Comparison of ENCODE assay signal across 8 cellular contexts in genomic region chr7:42237891-42238531, GRCh38. TPM values are rescaled to one million over a fixed set of nuclear protein-coding genes. Genes with fewer than 3 reads are reported as not detected.
DNase-seq lines count a peak whose midpoint lies in the region; ATAC-seq and TF ChIP-seq lines count a peak whose summit lies in the region.

No MANE protein-coding gene starts in this region.

- peak overlapping the region; percentile 64 to 73 for H3K9ac ChIP-seq in stomach smooth muscle (ENCODE audit: low read length in 2 of 2)

- H3K4me3 Mint-ChIP-seq in Calu3 (ENCODE audit: low read depth, unreplicated experiment) (peak overlapping the region; percentile 68), chondrocyte (ENCODE audit: unreplicated experiment) (peak overlapping the region; percentile 70)

- H3K9me3 Mint-ChIP-seq in Calu3 (ENCODE audit: low read depth, unreplicated experiment), result no peaks in the 10 kb centered on the region
- no peaks in the 10 kb centered on the region for H3K9me3 Mint-ChIP-seq in chondrocyte (ENCODE audit: low read depth)

- H3K27me3 ChIP-seq in stomach smooth muscle (ENCODE audit: control insufficient read depth in 1 of 2, insufficient read depth in 2 of 2, low read length in 2 of 2), result no peaks in the 10 kb centered on the region

- ATAC-seq in left colon (peak; percentile 25), HG03469 (IDR thresholded peaks at IDR 0.05; ENCODE audit: unreplicated experiment) (no peak)

- H3K4me3 ChIP-seq in stomach smooth muscle (ENCODE audit: low read length in 2 of 2), result peak overlapping the region; percentile 55 to 90

- H3K27ac ChIP-seq in stomach smooth muscle (ENCODE audit: low read length), result peak overlapping the region; percentile 92

- CTCF ChIA-PET in Calu3 (lab: Charles Lee), result no interaction called here

- H3K9me3 ChIP-seq in stomach smooth muscle (ENCODE audit: control insufficient read depth in 2 of 2, low read length in 2 of 2), result no peaks in the 10 kb centered on the region

- H3K27me3 Mint-ChIP-seq in Calu3 (ENCODE audit: unreplicated experiment) (peaks cover 100% of the 10 kb centered on the region), chondrocyte (ENCODE audit: low read depth) (no peaks in the 10 kb centered on the region)

- H3K27ac Mint-ChIP-seq in Calu3 (ENCODE audit: unreplicated experiment), result peak overlapping the region; percentile 21
- H3K27ac Mint-ChIP-seq in chondrocyte (ENCODE audit: unreplicated experiment), result peak overlapping the region; percentile 88

- intact Hi-C loops in Calu3 (cut with micrococcal nuclease; ENCODE audit: unreplicated experiment) (no loop called here), left colon (cut with DNase I, micrococcal nuclease) (loop anchor here in 1 of 2 donors (10.0 kb wide), 1 partner anchor 263 kb away; no protein-coding TSS in a partner anchor)

- H3K4me1 Mint-ChIP-seq in Calu3 (ENCODE audit: low read depth, unreplicated experiment) (peaks cover 12% of the 10 kb centered on the region), chondrocyte (ENCODE audit: low read depth) (peaks cover 44% of the 10 kb centered on the region)

- no TSS peak for BruUV-seq in Calu3 (replicated peaks; lab: Mats Ljungman, UMichigan)

- TF ChIP-seq CTCF in Calu3 (IDR thresholded peaks at IDR 0.05; ENCODE audit: unreplicated experiment) (no peak), chondrocyte (IDR thresholded peaks at IDR 0.05) (no peak)

- peaks cover 22% of the 10 kb centered on the region for H3K4me1 ChIP-seq in stomach smooth muscle (ENCODE audit: control insufficient read depth, insufficient read depth, low read length)

- peaks cover 16% of the 10 kb centered on the region for H3K36me3 Mint-ChIP-seq in Calu3 (ENCODE audit: insufficient read depth, unreplicated experiment)
- H3K36me3 Mint-ChIP-seq in chondrocyte (ENCODE audit: low read depth), result no peaks in the 10 kb centered on the region

- peak; percentile 15 for DNase-seq in Calu3
- peak; percentile 55 for DNase-seq in M059J (ENCODE audit: low read depth)
- DNase-seq in chondrocyte (ENCODE audit: low spot score), result no peak
- DNase-seq in left colon, result peak; percentile 45 to 71
- no peak for DNase-seq in SHP77 treated with DMSO at 0.1 percent for 48 hours (lab: John Stamatoyannopoulos, UW)
- no peak for DNase-seq in stimulated activated CD4-positive, alpha-beta T cell treated with anti-CD3 and anti-CD28 coated beads, Interleukin-4, amount 100 ng/mL, for 24 hours

- H3K36me3 ChIP-seq in stomach smooth muscle (ENCODE audit: control insufficient read depth in 2 of 2, insufficient read depth in 2 of 2, low read length in 2 of 2), result no peaks in the 10 kb centered on the region

RNA-seq across cellular contexts. Expression of gene GLI3, which starts 1.0 kb away (rescaled TPM):
- total RNA-seq in Calu3 (2022) (not detected in 2 replicates), chondrocyte (11.7 to 37.8 TPM (median 12.1 TPM) in 3 replicates), left colon (1 to 10 TPM; 2.2 to 8.2 TPM)
- 4.4 and 7.6 TPM in 2 replicates for total RNA-seq in M059J (2014; rRNA removed; shearing (Covaris generic))

Comparison
In these comparisons a context has a peak if more than half of its experiments do, and no peak if none do; other contexts are left out.
1. DNase-seq: peak in Calu3 (single experiment), M059J (single experiment) and left colon (2 of 2); none in chondrocyte (single experiment), SHP77 treated with DMSO at 0.1 percent for 48 hours (single experiment) and stimulated activated CD4-positive, alpha-beta T cell treated with anti-CD3 and anti-CD28 coated beads, Interleukin-4, amount 100 ng/mL, for 24 hours (single experiment).